In the genomic region with DNA sequence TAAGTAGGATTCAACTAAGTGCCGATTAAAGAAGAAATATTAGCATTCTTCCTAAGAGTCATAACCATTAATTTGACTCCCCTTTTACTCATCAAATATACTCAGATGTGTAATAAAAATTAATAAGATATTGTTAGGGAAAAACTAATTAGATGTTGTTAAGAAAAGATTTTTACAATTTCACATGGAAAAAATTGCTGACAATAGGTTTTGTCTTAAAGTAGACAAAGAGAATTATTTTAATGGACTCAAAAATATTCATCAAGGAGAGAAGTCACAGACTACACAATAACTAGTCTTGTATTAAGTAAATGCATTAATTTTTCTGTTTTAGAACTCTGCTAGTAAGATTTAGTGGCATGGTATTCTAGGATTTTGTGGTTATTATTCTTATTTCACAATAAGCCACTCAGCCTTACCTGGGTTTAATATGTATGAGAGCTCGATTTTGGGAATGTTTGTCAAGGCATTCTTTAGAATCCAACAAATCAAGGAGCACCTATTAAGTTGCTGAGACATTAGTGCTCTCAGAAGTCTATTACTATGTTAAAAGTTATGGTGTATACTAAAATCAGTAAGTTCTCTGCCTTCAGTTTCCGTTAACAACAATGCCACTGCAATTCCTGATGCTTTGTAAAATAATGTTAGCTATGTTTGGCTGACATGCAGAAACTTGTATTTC, we compare ENCODE assay signal across 15 cellular contexts.
DNase-seq lines count a peak whose midpoint lies in the region; ATAC-seq, FAIRE-seq and TF ChIP-seq lines count a peak whose summit lies in the region.
"Had no signal": no experiment of that assay in that cellular context is flagged by ENCODE, and none has a peak within 500 bp of the region (broad histone marks: within the 10 kb centered on the region; RNA-seq: fewer than 3 reads in every experiment).

No MANE protein-coding gene starts in this region.

- BruUV-seq in IMR-90 (replicated peaks; lab: Mats Ljungman, UMichigan) = no TSS peak

- H3K9me3 ChIP-seq in IMR-90 (ENCODE audit: control insufficient read depth, insufficient read depth, low read length) (no peaks in the 10 kb centered on the region), astrocyte (ENCODE audit: insufficient read depth, low read depth, low read length) (no peaks in the 10 kb centered on the region), H1 (ENCODE audit: insufficient read depth in 2 of 2, low read depth in 1 of 2, low read length in 1 of 2) (peaks cover 4 to 12% of the 10 kb centered on the region in 2 experiments), MM.1S (replicated peaks; ENCODE audit: insufficient read depth, low read length) (no peaks in the 10 kb centered on the region)
- H3K9me3 ChIP-seq: BE2C, Caco-2 had no signal

- intact Hi-C loops in IMR-90 (cut with micrococcal nuclease) = no loop called here

- TF ChIP-seq CTCF in IMR-90 (conservative IDR thresholded peaks at IDR 0.05; ENCODE audit: low read depth, low read length) (no peak), astrocyte (IDR thresholded peaks at IDR 0.05; ENCODE audit: insufficient read depth, low read depth, low read length) (no peak), H1 (IDR thresholded peaks at IDR 0.05; ENCODE audit: control extremely low read depth in 1 of 3, insufficient read depth in 1 of 3, low read depth in 1 of 3, low read length in 3 of 3) (no peak), MM.1S (IDR thresholded peaks at IDR 0.05; ENCODE audit: low read length) (no peak)

- no peak overlapping the region for H2BK12ac ChIP-seq in H1 (ENCODE audit: low read depth, low read length)

- H3K79me1 ChIP-seq in IMR-90 (ENCODE audit: low read depth in 1 of 2, low read length in 2 of 2) = no peaks in the 10 kb centered on the region
- no peaks in the 10 kb centered on the region for H3K79me1 ChIP-seq in H1 (ENCODE audit: low read depth, low read length)

- H2BK20ac ChIP-seq in IMR-90 (ENCODE audit: low read depth, low read length) (no peak overlapping the region), H1 (ENCODE audit: low read length) (no peak overlapping the region)

- H3K4me2 ChIP-seq in IMR-90 (ENCODE audit: low read depth, low read length) (no peak overlapping the region), astrocyte (ENCODE audit: low read length) (no peak overlapping the region), H1 (ENCODE audit: insufficient read depth in 1 of 2, low read depth in 2 of 2, low read length in 2 of 2) (no peak overlapping the region), MM.1S (ENCODE audit: low read depth, low read length) (no peak overlapping the region)

- no peaks in the 10 kb centered on the region for H3K9me2 ChIP-seq in MM.1S (replicated peaks; ENCODE audit: insufficient read depth, low read length)

- H2BK5ac ChIP-seq in IMR-90 (ENCODE audit: low read depth, low read length, poor library complexity, severe bottlenecking) = no peak overlapping the region
- no peak overlapping the region for H2BK5ac ChIP-seq in H1 (ENCODE audit: low read depth, low read length)

- H3K18ac ChIP-seq in IMR-90 (ENCODE audit: low read depth, low read length) = no peak overlapping the region
- H3K18ac ChIP-seq in H1 (ENCODE audit: extremely low read depth, low read length) = no peak overlapping the region

- H4K8ac ChIP-seq in IMR-90 (ENCODE audit: low read depth in 2 of 2, low read length in 2 of 2) = no peak overlapping the region
- no peak overlapping the region for H4K8ac ChIP-seq in H1 (ENCODE audit: extremely low read depth, insufficient read depth, low read length)

- H3K36me3 ChIP-seq in IMR-90 (ENCODE audit: control insufficient read depth, insufficient read depth, low read length) = no peaks in the 10 kb centered on the region
- H3K36me3 ChIP-seq in astrocyte (ENCODE audit: insufficient read depth, low read length) = no peaks in the 10 kb centered on the region
- peaks cover 0 to 7% (median 3%) of the 10 kb centered on the region in 4 experiments; a peak in 3 of 8 replicates for H3K36me3 ChIP-seq in H1 (ENCODE audit: control insufficient read depth in 2 of 4, insufficient read depth in 4 of 4, low read length in 3 of 4)
- H3K36me3 ChIP-seq in MM.1S (replicated peaks; ENCODE audit: insufficient read depth, low read length) = no peaks in the 10 kb centered on the region
- H3K36me3 ChIP-seq: BE2C, HAP-1 had no signal

- H3K23ac ChIP-seq in IMR-90 (ENCODE audit: low read depth, low read length) (no peak overlapping the region), H1 (ENCODE audit: insufficient read length) (no peak overlapping the region)

- no peaks in the 10 kb centered on the region for H4K20me1 ChIP-seq in IMR-90 (ENCODE audit: insufficient read depth, low read length)
- no peaks in the 10 kb centered on the region for H4K20me1 ChIP-seq in astrocyte (ENCODE audit: insufficient read depth, low read length)
- no peaks in the 10 kb centered on the region for H4K20me1 ChIP-seq in H1 (replicated peaks in 1 of 2; ENCODE audit: control insufficient read depth in 1 of 2, insufficient read depth in 2 of 2, low read length in 2 of 2)
- no peaks in the 10 kb centered on the region for H4K20me1 ChIP-seq in MM.1S (ENCODE audit: insufficient read depth, low read length)

- H3K27me3 Mint-ChIP-seq in astrocyte (ENCODE audit: low read depth, unreplicated experiment) = no peaks in the 10 kb centered on the region
- H3K27me3 Mint-ChIP-seq: CD4-positive, CD25-positive, alpha-beta regulatory T cell had no signal

- H3K27me3 ChIP-seq in IMR-90 (ENCODE audit: control insufficient read depth, insufficient read depth, low read length) (no peaks in the 10 kb centered on the region), astrocyte (ENCODE audit: insufficient read depth, low read length) (no peaks in the 10 kb centered on the region), H1 (replicated peaks in 1 of 4; ENCODE audit: control insufficient read depth in 3 of 4, extremely low read depth in 1 of 4, insufficient read depth in 3 of 4, low read length in 3 of 4) (no peaks in the 10 kb centered on the region), MM.1S (replicated peaks; ENCODE audit: insufficient read depth, low read length) (no peaks in the 10 kb centered on the region)
- H3K27me3 ChIP-seq: BE2C had no signal

- POLR2A ChIA-PET in IMR-90 (lab: Charles Lee; ENCODE audit: unreplicated experiment) (no interaction called here), H1 (lab: Charles Lee; ENCODE audit: partially characterized antibody) (interaction anchor here (0.8 to 1.9 kb wide), 3 partner anchors 10 to 31 kb away, joined by 4 to 5 read pairs (median 4); no protein-coding TSS in a partner anchor)

- no peak overlapping the region for H2AK5ac ChIP-seq in IMR-90 (ENCODE audit: low read depth, low read length)
- no peak overlapping the region for H2AK5ac ChIP-seq in H1 (ENCODE audit: low read depth, low read length)

- H4K5ac ChIP-seq in IMR-90 (ENCODE audit: low read depth, low read length) (no peak overlapping the region), H1 (ENCODE audit: insufficient read length, low read depth, low read length) (no peak overlapping the region)

- H3K4ac ChIP-seq in IMR-90 (ENCODE audit: low read depth, low read length) (no peak overlapping the region), H1 (replicated peaks; ENCODE audit: insufficient read length, low read depth, low read length) (no peak overlapping the region)

- FAIRE-seq in astrocyte (lab: Jason Lieb, UNC) (no peak), H1 (lab: Jason Lieb, UNC) (no peak)
- FAIRE-seq: D721Med, GM19239 had no signal

- no peak overlapping the region for H3K4me3 ChIP-seq in IMR-90 (ENCODE audit: insufficient read depth, low read depth, low read length)
- H3K4me3 ChIP-seq in astrocyte (ENCODE audit: insufficient read depth, low read depth, low read length) = no peak overlapping the region
- H3K4me3 ChIP-seq in H1 (ENCODE audit: extremely low read depth in 1 of 4, insufficient read depth in 2 of 4, low read depth in 3 of 4, low read length in 4 of 4) = no peak overlapping the region
- H3K4me3 ChIP-seq in MM.1S (ENCODE audit: low read length) = no peak overlapping the region
- H3K4me3 ChIP-seq: HAP-1 had no signal

- dilution Hi-C loops in IMR-90 (cut with HindIII; ENCODE audit: low sequenced_read_pairs, unreplicated experiment) = no loop called here

- CTCF ChIA-PET in IMR-90 (lab: Yijun Ruan, JAX) (interaction anchor here (0.6 kb wide), 1 partner anchor 1112 kb away, joined by 5 read pairs; no protein-coding TSS in a partner anchor), H1 (lab: Charles Lee; ENCODE audit: partially characterized antibody) (no interaction called here)

- no peak for TF ChIP-seq EP300 in H1 (IDR thresholded peaks at IDR 0.05; ENCODE audit: borderline replicate concordance in 1 of 2, low read depth in 2 of 2, low read length in 2 of 2)

- no CpG with 5 or more reads among the region's 3 CpGs for WGBS in IMR-90 (ENCODE audit: extremely low coverage in 2 of 2, insufficient read length in 1 of 2), 2 experiments
- WGBS in H1 (ENCODE audit: extremely low coverage in 1 of 2, insufficient coverage in 1 of 2, insufficient read length in 1 of 2, insufficient replicate concordance in 2 of 2, low coverage in 1 of 2, low lambda C conversion rate in 2 of 2, missing lambda C conversion rate in 1 of 2), 2 experiments = 96% methylated on average over 3 of the region's 3 CpGs; no CpG with 5 or more reads in 1 of the 2 experiments

- H4K91ac ChIP-seq in IMR-90 (ENCODE audit: insufficient read depth, low read depth, low read length) (no peak overlapping the region), H1 (replicated peaks; ENCODE audit: insufficient read length, low read length) (no peak overlapping the region)

- H2AK9ac ChIP-seq in IMR-90 (replicated peaks; ENCODE audit: low read depth, low read length, poor library complexity) = no peak overlapping the region

- in situ Hi-C loops in IMR-90 (cut with MboI; ENCODE audit: low sequenced_read_pairs) = no loop called here

- H3K14ac ChIP-seq in IMR-90 (replicated peaks; ENCODE audit: low read depth, low read length) (no peak overlapping the region), H1 (ENCODE audit: insufficient read length) (no peak overlapping the region)

- H3K79me2 ChIP-seq in astrocyte (ENCODE audit: insufficient read depth, low read length) (no peaks in the 10 kb centered on the region), H1 (ENCODE audit: control insufficient read depth in 1 of 2, insufficient read depth in 2 of 2, low read length in 2 of 2) (peaks cover 0 to 4% of the 10 kb centered on the region in 2 experiments; a peak in 1 of 4 replicates), MM.1S (ENCODE audit: low read length) (no peaks in the 10 kb centered on the region)

- H3K56ac ChIP-seq in IMR-90 (ENCODE audit: extremely low read depth, insufficient read depth, low read length) = no peak overlapping the region
- no peak overlapping the region for H3K56ac ChIP-seq in H1 (replicated peaks; ENCODE audit: insufficient read length, low read depth, low read length)

- no peaks in the 10 kb centered on the region for H3K36me3 Mint-ChIP-seq in astrocyte (ENCODE audit: low read depth, unreplicated experiment)
- H3K36me3 Mint-ChIP-seq: CD4-positive, CD25-positive, alpha-beta regulatory T cell had no signal

- no peak for TF ChIP-seq POLR2A in IMR-90 (IDR thresholded peaks at IDR 0.05; ENCODE audit: low read depth, low read length)
- no peak for TF ChIP-seq POLR2A in H1 (IDR thresholded peaks at IDR 0.05; ENCODE audit: control extremely low read depth in 1 of 2, low read depth in 2 of 2, low read length in 2 of 2)

- H2BK120ac ChIP-seq in IMR-90 (ENCODE audit: low read depth, low read length) (no peak overlapping the region), H1 (replicated peaks; ENCODE audit: low read depth, low read length) (no peak overlapping the region)

- H3K27ac ChIP-seq in IMR-90 (ENCODE audit: insufficient read depth, low read length) = no peak overlapping the region
- no peak overlapping the region for H3K27ac ChIP-seq in astrocyte (ENCODE audit: low read depth, low read length)
- H3K27ac ChIP-seq in H1 (ENCODE audit: low read depth, low read length) = no peak overlapping the region
- H3K27ac ChIP-seq in MM.1S (ENCODE audit: low read length) = no peak overlapping the region

- DNase-seq in IMR-90 = no peak
- peak; percentile 9 for DNase-seq in astrocyte (ENCODE audit: low read depth)
- no peak for DNase-seq in H1 (ENCODE audit: low read depth in 1 of 2, low spot score in 2 of 2)
- DNase-seq in MM.1S = no peak
- DNase-seq in NCI-H2227 treated with DMSO at 0.1 percent for 48 hours (lab: John Stamatoyannopoulos, UW) = no peak
- no peak for DNase-seq in activated gamma-delta T cell (lab: John Stamatoyannopoulos, UW)
- DNase-seq: ACHN; BE2C; C1 segment of cervical spinal cord; Caco-2; CD4-positive, CD25-positive, alpha-beta regulatory T cell; GF-D8 had no signal

- H3K27ac Mint-ChIP-seq in astrocyte (ENCODE audit: unreplicated experiment) = no peak overlapping the region
- H3K27ac Mint-ChIP-seq: CD4-positive, CD25-positive, alpha-beta regulatory T cell had no signal

- no peaks in the 10 kb centered on the region for H3F3A ChIP-seq in MM.1S (ENCODE audit: insufficient read depth, low read length)

- H3K9me1 ChIP-seq in IMR-90 (ENCODE audit: insufficient read depth, low read length) = no peaks in the 10 kb centered on the region

- no peak overlapping the region for H3K9ac ChIP-seq in IMR-90 (ENCODE audit: low read depth, low read length)
- no peak overlapping the region for H3K9ac ChIP-seq in astrocyte (ENCODE audit: low read length)
- H3K9ac ChIP-seq in H1 (replicated peaks in 1 of 4; ENCODE audit: extremely low read depth in 1 of 4, low read depth in 3 of 4, low read length in 3 of 4) = no peak overlapping the region; a peak in 1 of 7 replicates
- no peak overlapping the region for H3K9ac ChIP-seq in MM.1S (ENCODE audit: low read length)

- H3K4me1 ChIP-seq in IMR-90 (ENCODE audit: control insufficient read depth, insufficient read depth, low read length) (no peaks in the 10 kb centered on the region), astrocyte (ENCODE audit: insufficient read depth, low read length) (no peaks in the 10 kb centered on the region), H1 (replicated peaks in 1 of 4; ENCODE audit: control insufficient read depth in 3 of 4, insufficient read depth in 4 of 4, low read length in 3 of 4) (peaks cover 0 to 4% (median 0%) of the 10 kb centered on the region in 4 experiments; a peak in 1 of 7 replicates), MM.1S (ENCODE audit: low read length) (no peaks in the 10 kb centered on the region)
- H3K4me1 ChIP-seq: BE2C, Caco-2 had no signal

- H3K4me3 Mint-ChIP-seq in astrocyte (ENCODE audit: unreplicated experiment) = no peak overlapping the region
- H3K4me3 Mint-ChIP-seq: CD4-positive, CD25-positive, alpha-beta regulatory T cell had no signal

- peaks cover 2% of the 10 kb centered on the region for H3K9me3 Mint-ChIP-seq in astrocyte (ENCODE audit: unreplicated experiment)

- no peak for TF ChIP-seq RAD21 in IMR-90 (IDR thresholded peaks at IDR 0.05; ENCODE audit: low read length)
- TF ChIP-seq RAD21 in H1 (IDR thresholded peaks at IDR 0.05 in 1 of 2, conservative IDR thresholded peaks at IDR 0.05 in 1 of 2; ENCODE audit: low read depth in 2 of 2, low read length in 2 of 2) = no peak

- no peaks in the 10 kb centered on the region for H3K4me1 Mint-ChIP-seq in astrocyte (ENCODE audit: low read depth, unreplicated experiment)
- H3K4me1 Mint-ChIP-seq: CD4-positive, CD25-positive, alpha-beta regulatory T cell had no signal

- no peak for ATAC-seq in IMR-90 (ENCODE audit: low read depth)

- no peaks in the 10 kb centered on the region for H3K23me2 ChIP-seq in H1 (ENCODE audit: low read depth, low read length)

- H2AFZ ChIP-seq in IMR-90 (replicated peaks; ENCODE audit: low read length, poor library complexity) (no peak overlapping the region), astrocyte (ENCODE audit: low read depth, low read length) (no peak overlapping the region), H1 (ENCODE audit: low read length) (peak overlapping the region; percentile 52; the same call in 1 of the 2 replicates), MM.1S (ENCODE audit: low read length) (no peak overlapping the region)

- H2BK15ac ChIP-seq in IMR-90 (ENCODE audit: low read depth, low read length) (no peak overlapping the region), H1 (ENCODE audit: low read length) (no peak overlapping the region)
